ENCODE assay signal across 1 cellular context in genomic region chr13:99975626-99976025, GRCh38.
TF ChIP-seq lines count a peak whose summit lies in the region.

No MANE protein-coding gene starts in this region.

TF ChIP-seq in H1, 55 proteins besides CTCF, POLR2A, EP300 and RAD21:
- TF ChIP-seq, protein P1, sequence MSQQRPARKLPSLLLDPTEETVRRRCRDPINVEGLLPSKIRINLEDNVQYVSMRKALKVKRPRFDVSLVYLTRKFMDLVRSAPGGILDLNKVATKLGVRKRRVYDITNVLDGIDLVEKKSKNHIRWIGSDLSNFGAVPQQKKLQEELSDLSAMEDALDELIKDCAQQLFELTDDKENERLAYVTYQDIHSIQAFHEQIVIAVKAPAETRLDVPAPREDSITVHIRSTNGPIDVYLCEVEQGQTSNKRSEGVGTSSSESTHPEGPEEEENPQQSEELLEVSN (IDR thresholded peaks at IDR 0.05), result peak; percentile 41; the same call in 1 of the 2 replicates
- TF ChIP-seq CTBP2 (IDR thresholded peaks at IDR 0.05; ENCODE audit: borderline replicate concordance, insufficient read depth, insufficient read length, low read length) (no peak), CBX5 (IDR thresholded peaks at IDR 0.05; ENCODE audit: low read depth, low read length) (no peak), MAX (IDR thresholded peaks at IDR 0.05) (peak; percentile 63; the same call in 1 of the 2 replicates)
